8 cellular contexts compared by ENCODE assay signal in genomic region chr12:122974274-122974891, GRCh38. TPM values are rescaled to one million over a fixed set of nuclear protein-coding genes. Genes with fewer than 3 reads are reported as not detected.
A peak's percentile ranks its signal among the peaks of the same experiment; 100 is the strongest.
DNase-seq lines count a peak whose midpoint lies in the region; ATAC-seq and TF ChIP-seq lines count a peak whose summit lies in the region.

No MANE protein-coding gene starts in this region.

- peak; percentile 47 for TF ChIP-seq POLR2A in GM15510 (IDR thresholded peaks at IDR 0.05; ENCODE audit: borderline replicate concordance, extremely low read depth, insufficient read length)
- TF ChIP-seq POLR2A in upper lobe of left lung (IDR thresholded peaks at IDR 0.05): peak in 2 of 4 donors; percentile 22 to 25

- H3K27ac ChIP-seq in upper lobe of left lung: peak overlapping the region; percentile 96 to 99 (median 97)

- no peak for TF ChIP-seq EP300 in upper lobe of left lung (IDR thresholded peaks at IDR 0.05)

- no peaks in the 10 kb centered on the region for H3K9me3 ChIP-seq in upper lobe of left lung

- intact Hi-C loops in left cardiac atrium (cut with DNase I) (no loop called here), posterior cingulate gyrus (cut with DNase I) (no loop called here)

- peaks cover 25 to 48% (median 28%) of the 10 kb centered on the region in 4 donors for H3K4me1 ChIP-seq in upper lobe of left lung

- TF ChIP-seq CTCF in upper lobe of left lung (IDR thresholded peaks at IDR 0.05): no peak

- H3K36me3 ChIP-seq in upper lobe of left lung: peaks cover 0 to 6% (median 3%) of the 10 kb centered on the region in 4 donors

- H3K4me3 ChIP-seq in upper lobe of left lung: peak overlapping the region; percentile 89 to 99 (median 94)

- ATAC-seq in HG02884 (IDR thresholded peaks at IDR 0.05; ENCODE audit: unreplicated experiment) (peak; percentile 62), left cardiac atrium (peak; percentile 97), upper lobe of left lung (ENCODE audit: low FRiP score in 2 of 2) (peak; percentile 97 to 98)

- DNase-seq in NCI-H146 treated with DMSO at 0.1 percent for 48 hours (lab: John Stamatoyannopoulos, UW; ENCODE audit: unreplicated experiment) (peak; percentile 94), T-helper 1 cell (peak; percentile 95 to 99 (median 97)), amniotic stem cell (lab: John Stamatoyannopoulos, UW) (peak; percentile 91), left cardiac atrium (peak; percentile 98), posterior cingulate gyrus (peak; percentile 98 to 100 (median 100)), upper lobe of left lung (peak; percentile 97 to 98)

- 0% methylated on average over 5 to 32 of the region's 32 CpGs for WGBS in upper lobe of left lung, 2 donors

- H3K27me3 ChIP-seq in upper lobe of left lung: no peaks in the 10 kb centered on the region

RNA-seq across cellular contexts. Expression of gene OGFOD2, which starts 0.7 kb away (rescaled TPM):
- total RNA-seq in left cardiac atrium (10 to 100 TPM; 10.5 to 14.1 TPM), upper lobe of left lung (10 to 100 TPM in 5 of 6 donors, 1 to 10 TPM in 1; 8.1 to 44.0 (median 17.6) TPM)

RNA-seq across cellular contexts. Expression of gene ARL6IP4, which starts 6.1 kb away (rescaled TPM):
- 100 to 1,000 TPM; 159 to 176 TPM for total RNA-seq in left cardiac atrium
- total RNA-seq in upper lobe of left lung: 100 to 1,000 TPM; 163 to 248 (median 187) TPM

RNA-seq across cellular contexts. Expression of gene ABCB9, which starts 8.1 kb away (rescaled TPM):
- total RNA-seq in left cardiac atrium (1 to 10 TPM; 5.7 to 5.8 TPM), upper lobe of left lung (1 to 10 TPM; 2.1 to 9.9 (median 4.3) TPM)

Comparison
In these comparisons a context has a peak if more than half of its experiments do, and no peak if none do; other contexts are left out.
1. Peak in every context shown above with its lines: DNase-seq, ATAC-seq, H3K4me3 ChIP-seq and H3K27ac ChIP-seq.